Comparison of ENCODE assay signal across 24 cellular contexts in the genomic region with DNA sequence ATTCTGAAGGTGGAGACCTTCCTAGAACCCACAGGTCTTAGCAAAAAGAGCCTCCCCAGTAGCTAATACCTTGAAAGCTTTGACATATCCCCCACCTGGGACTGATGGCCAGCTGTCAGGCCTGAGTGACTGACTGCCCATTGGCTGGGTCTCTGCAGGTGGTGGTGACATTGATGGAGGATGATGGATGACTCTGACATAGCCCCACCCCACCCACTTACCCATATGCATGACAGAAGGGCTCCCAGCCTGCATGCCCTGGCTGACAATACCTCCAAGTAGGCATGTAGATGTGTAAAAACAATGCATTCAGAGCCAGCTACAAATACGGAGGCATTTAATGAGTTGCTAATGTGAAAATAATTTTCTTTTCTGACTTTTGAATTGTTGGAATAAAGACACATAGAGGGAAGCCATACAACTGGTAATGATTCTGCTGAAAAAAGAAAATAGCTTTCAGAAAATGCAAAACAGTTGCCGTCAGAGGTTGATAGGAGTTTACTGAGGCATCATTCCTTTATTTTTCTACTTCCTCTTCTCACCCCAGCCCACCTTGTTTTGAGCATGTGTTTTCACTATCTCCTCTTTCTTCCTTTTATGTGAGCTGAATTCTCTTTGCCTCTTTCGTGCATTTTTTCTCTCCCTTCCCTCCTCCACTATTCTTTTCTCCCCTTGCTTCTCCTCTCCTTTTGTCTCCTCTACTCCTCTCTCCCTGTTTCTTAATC.
A peak's percentile ranks its signal among the peaks of the same experiment; 100 is the strongest.
DNase-seq lines count a peak whose midpoint lies in the region; ATAC-seq and TF ChIP-seq lines count a peak whose summit lies in the region.
"Had no signal": no experiment of that assay in that cellular context is flagged by ENCODE, and none has a peak within 500 bp of the region (broad histone marks: within the 10 kb centered on the region; RNA-seq: fewer than 3 reads in every experiment).

No MANE protein-coding gene starts in this region.

- H3K27ac ChIP-seq in HEK293 (ENCODE audit: extremely low read depth, low read depth, low read length) (no peak overlapping the region), iPS-20b (ENCODE audit: low read length) (peak overlapping the region; percentile 69), dorsolateral prefrontal cortex (no peak overlapping the region)
- H3K27ac ChIP-seq: PC-9, SJSA1, stomach had no signal

- H3K27me3 Mint-ChIP-seq in activated CD8-positive, alpha-beta T cell treated with anti-CD3 and anti-CD28 coated beads for 36 hours = no peaks in the 10 kb centered on the region

- peaks cover 22% of the 10 kb centered on the region for H3K4me1 Mint-ChIP-seq in activated CD8-positive, alpha-beta T cell treated with anti-CD3 and anti-CD28 coated beads for 36 hours (ENCODE audit: low read depth)
- H3K4me1 Mint-ChIP-seq: nephron had no signal

- H3K36me3 Mint-ChIP-seq in activated CD8-positive, alpha-beta T cell treated with anti-CD3 and anti-CD28 coated beads for 36 hours (ENCODE audit: low read depth) = no peaks in the 10 kb centered on the region

- no peaks in the 10 kb centered on the region for H3K36me3 ChIP-seq in HEK293 (ENCODE audit: control insufficient read depth in 2 of 2, insufficient read depth in 1 of 2, low read length in 2 of 2)
- no peaks in the 10 kb centered on the region for H3K36me3 ChIP-seq in NT2/D1 (ENCODE audit: insufficient read depth, insufficient read length, low read length)
- no peaks in the 10 kb centered on the region for H3K36me3 ChIP-seq in iPS-20b (ENCODE audit: insufficient read depth, low read depth, low read length)
- H3K36me3 ChIP-seq: SJSA1, stomach had no signal

- CTCF ChIA-PET in HEK293 (lab: Yijun Ruan, JAX) = no interaction called here
- CTCF ChIA-PET in activated CD8-positive, alpha-beta T cell treated with anti-CD3 and anti-CD28 coated beads for 36 hours (lab: Charles Lee) = interaction anchor here (0.9 to 1.2 kb wide), 3 partner anchors 8 to 146 kb away, joined by 3 to 6 read pairs (median 3); no protein-coding TSS in a partner anchor

- no peak overlapping the region for H3K27ac Mint-ChIP-seq in activated CD8-positive, alpha-beta T cell treated with anti-CD3 and anti-CD28 coated beads for 36 hours
- H3K27ac Mint-ChIP-seq: nephron had no signal

- peak; percentile 94 for DNase-seq in ELF-1 (ENCODE audit: low read depth, low spot score)
- peak; percentile 89 for DNase-seq in NT2/D1 (ENCODE audit: low read depth, low spot score)
- DNase-seq in dorsolateral prefrontal cortex = no peak
- DNase-seq in activated CD8-positive, alpha-beta T cell treated with anti-CD3 and anti-CD28 coated beads for 36 hours = no peak
- DNase-seq in NCI-H510A (lab: John Stamatoyannopoulos, UW) = no peak
- DNase-seq: activated CD4-positive, alpha-beta T cell treated with anti-CD3 and anti-CD28 coated beads for 1 hour; activated effector memory CD4-positive, alpha-beta T cell treated with anti-CD3 and anti-CD28 coated beads, Interleukin-2, amount 50 U/mL, for 16 hours; amniotic stem cell; caudate nucleus; CD8-positive, alpha-beta memory T cell; islet precursor cell; NCI-H2029; PC-9; posterior cingulate gyrus; stimulated activated CD4-positive, alpha-beta T cell treated with anti-CD3 and anti-CD28 coated beads, Interleukin-1b, Interleukin-23, amount 100 ng/mL, for 48 hours; stomach; T-helper 9 cell had no signal

- H3K9me3 Mint-ChIP-seq in activated CD8-positive, alpha-beta T cell treated with anti-CD3 and anti-CD28 coated beads for 36 hours = no peaks in the 10 kb centered on the region
- H3K9me3 Mint-ChIP-seq: nephron had no signal

- H3K4me3 Mint-ChIP-seq in activated CD8-positive, alpha-beta T cell treated with anti-CD3 and anti-CD28 coated beads for 36 hours = no peak overlapping the region
- H3K4me3 Mint-ChIP-seq: CD8-positive, alpha-beta memory T cell; nephron had no signal

- H3K4me1 ChIP-seq in HEK293 (ENCODE audit: control insufficient read depth, insufficient read depth, low read length) = no peaks in the 10 kb centered on the region
- no peaks in the 10 kb centered on the region for H3K4me1 ChIP-seq in NT2/D1 (ENCODE audit: insufficient read depth, insufficient read length)
- peaks cover 21% of the 10 kb centered on the region for H3K4me1 ChIP-seq in iPS-20b (ENCODE audit: insufficient read depth, low read length)
- H3K4me1 ChIP-seq: SJSA1, stomach had no signal

- intact Hi-C loops in dorsolateral prefrontal cortex (cut with DNase I) = no loop called here
- intact Hi-C loops in activated CD8-positive, alpha-beta T cell treated with anti-CD3 and anti-CD28 coated beads for 36 hours (cut with micrococcal nuclease) = no loop called here

- H3K27me3 ChIP-seq in NT2/D1 (ENCODE audit: insufficient read depth, insufficient read length) (no peaks in the 10 kb centered on the region), iPS-20b (ENCODE audit: insufficient read depth, low read length) (no peaks in the 10 kb centered on the region), dorsolateral prefrontal cortex (peaks cover 0 to 3% (median 0%) of the 10 kb centered on the region in 45 donors)
- H3K27me3 ChIP-seq: SJSA1, stomach had no signal

- no peak overlapping the region for H3K4me3 ChIP-seq in HEK293 (ENCODE audit: low read depth, low read length)
- no peak overlapping the region for H3K4me3 ChIP-seq in NT2/D1 (ENCODE audit: insufficient read length, low read depth)
- H3K4me3 ChIP-seq in iPS-20b (ENCODE audit: low read length) = peak overlapping the region; percentile 30; the same call in 1 of the 2 replicates
- H3K4me3 ChIP-seq in dorsolateral prefrontal cortex = no peak overlapping the region
- H3K4me3 ChIP-seq: PC-9, SJSA1, stomach had no signal

- no peak for ATAC-seq in activated CD8-positive, alpha-beta T cell treated with anti-CD3 and anti-CD28 coated beads for 36 hours
- ATAC-seq in HG03378 (IDR thresholded peaks at IDR 0.05; ENCODE audit: unreplicated experiment) = no peak
- ATAC-seq: esophagus mucosa, HepG2 had no signal

- H3K9ac ChIP-seq in NT2/D1 (ENCODE audit: insufficient read length, low read depth) (no peak overlapping the region), iPS-20b (ENCODE audit: low read depth, low read length) (peak overlapping the region; percentile 60; the same call in 1 of the 2 replicates)

- H3K9me3 ChIP-seq in HEK293 (ENCODE audit: control insufficient read depth, insufficient read depth, low read depth, low read length) (no peaks in the 10 kb centered on the region), NT2/D1 (ENCODE audit: insufficient read depth, low read length) (0 out of 2 replicates have a peak, but pooled peaks cover 6% of the 10 kb centered on the region), iPS-20b (ENCODE audit: insufficient read depth, low read depth, low read length) (no peaks in the 10 kb centered on the region)
- H3K9me3 ChIP-seq: SJSA1, stomach had no signal

- POLR2A ChIA-PET in HEK293 (lab: Yijun Ruan, JAX) = no interaction called here
- POLR2A ChIA-PET in activated CD8-positive, alpha-beta T cell treated with anti-CD3 and anti-CD28 coated beads for 36 hours (lab: Charles Lee) = no interaction called here

- TF ChIP-seq CTCF in HEK293 (tag by site-specific recombination; IDR thresholded peaks at IDR 0.05) (no peak), dorsolateral prefrontal cortex (IDR thresholded peaks at IDR 0.05 in 54 of 56, conservative IDR thresholded peaks at IDR 0.05 in 2 of 56; ENCODE audit: low read depth in 1 of 56, partially characterized antibody in 56 of 56) (no peak)
- TF ChIP-seq CTCF in activated CD8-positive, alpha-beta T cell treated with anti-CD3 and anti-CD28 coated beads for 36 hours (IDR thresholded peaks at IDR 0.05) = no peak

TF ChIP-seq in HEK293, 187 proteins besides CTCF, POLR2A, EP300 and RAD21:
- TF ChIP-seq SP3 (tag by site-specific recombination; IDR thresholded peaks at IDR 0.05) (no peak), MEIS1 (CRISPR knock-in tag; IDR thresholded peaks at IDR 0.05; ENCODE audit: borderline replicate concordance) (0 out of 2 replicates have a peak, but pooled peaks have one; percentile 14)

Comparison
In these comparisons a context has a peak if more than half of its experiments do, and no peak if none do; other contexts are left out.
1. DNase-seq: peak in ELF-1 (single experiment) and NT2/D1 (single experiment); none in dorsolateral prefrontal cortex (0 of 10), activated CD8-positive, alpha-beta T cell treated with anti-CD3 and anti-CD28 coated beads for 36 hours (single experiment) and NCI-H510A (single experiment).